ENCODE assay signal across 17 cellular contexts in genomic region chrX:980572-981235, GRCh38.
"Had no signal": no experiment of that assay in that cellular context is flagged by ENCODE, and none has a peak within 500 bp of the region (broad histone marks: within the 10 kb centered on the region; RNA-seq: fewer than 3 reads in every experiment).

No MANE protein-coding gene starts in this region.

- H3K4me3 Mint-ChIP-seq: activated naive CD4-positive, alpha-beta T cell treated with anti-CD3 and anti-CD28 coated beads, Interleukin-2, amount 50 U/mL, for 24 hours; activated T-cell treated with anti-CD3 and anti-CD28 coated beads, Interleukin-2, amount 50 U/mL, for 72 hours; neural crest cell; T-helper 1 cell treated with Interleukin-12 subunit alpha and Interleukin-12 subunit beta and Interleukin-4 antibody, amounts not matched to agents 30 μg/mL and 1 μg/mL, for 36 hours had no signal

- H3K27ac Mint-ChIP-seq: activated naive CD4-positive, alpha-beta T cell treated with anti-CD3 and anti-CD28 coated beads, Interleukin-2, amount 50 U/mL, for 24 hours; activated T-cell treated with anti-CD3 and anti-CD28 coated beads, Interleukin-2, amount 50 U/mL, for 72 hours; T-helper 1 cell treated with Interleukin-12 subunit alpha and Interleukin-12 subunit beta and Interleukin-4 antibody, amounts not matched to agents 30 μg/mL and 1 μg/mL, for 36 hours had no signal

- H3K4me3 ChIP-seq: esophagus squamous epithelium, prostate gland, right atrium auricular region, stomach had no signal

- H3K27me3 ChIP-seq: right atrium auricular region had no signal

- H3K27ac ChIP-seq: esophagus squamous epithelium, prostate gland, right atrium auricular region, stomach had no signal

- ATAC-seq: activated CD4-positive, CD25-positive, alpha-beta regulatory T cell treated with anti-CD3 and anti-CD28 coated beads, Interleukin-2, amount 50 U/mL, for 24 hours; activated T-cell treated with anti-CD3 and anti-CD28 coated beads, Interleukin-2, amount 50 U/mL, for 72 hours had no signal

- H3K36me3 ChIP-seq: esophagus squamous epithelium, prostate gland, right atrium auricular region, stomach had no signal

- H3K4me1 ChIP-seq: esophagus squamous epithelium, prostate gland, right atrium auricular region had no signal

- H3K36me3 Mint-ChIP-seq: activated naive CD4-positive, alpha-beta T cell treated with anti-CD3 and anti-CD28 coated beads, Interleukin-2, amount 50 U/mL, for 24 hours had no signal

- DNase-seq: activated CD4-positive, alpha-beta T cell treated with anti-CD3 and anti-CD28 coated beads, Interleukin-2, amount 50 U/mL, for 1 hour; activated effector memory CD4-positive, alpha-beta T cell treated with anti-CD3 and anti-CD28 coated beads, Interleukin-2, amount 50 U/mL, for 16 hours; activated T-cell treated with anti-CD3 and anti-CD28 coated beads, Interleukin-2, amount 50 U/mL, for 72 hours; cerebellar nuclear complex; effector CD4-positive, alpha-beta T cell; esophagus squamous epithelium; midbrain; stimulated activated CD4-positive, alpha-beta T cell treated with anti-CD3 and anti-CD28 coated beads, Interleukin-12 subunit alpha, Interleukin-12 subunit beta, amount 100 ng/mL, for 4 hours; stimulated activated CD4-positive, alpha-beta T cell treated with anti-CD3 and anti-CD28 coated beads, Interleukin-1b, Interleukin-23, amount 100 ng/mL, for 48 hours; stimulated activated CD8-positive, alpha-beta memory T cell treated with anti-CD3 and anti-CD28 coated beads, Interleukin-4, amount 100 ng/mL, for 48 hours; stomach had no signal
